19 cellular contexts compared by ENCODE assay signal in genomic region chr15:74032046-74032445, GRCh38. TPM values are rescaled to one million over a fixed set of nuclear protein-coding genes. Genes with fewer than 3 reads are reported as not detected.
"Had no signal": no experiment of that assay in that cellular context is flagged by ENCODE, and none has a peak within 500 bp of the region (broad histone marks: within the 10 kb centered on the region; RNA-seq: fewer than 3 reads in every experiment).

No MANE protein-coding gene starts in this region.

- DNase-seq: amniotic stem cell; dorsolateral prefrontal cortex; foreskin keratinocyte; glutamatergic neuron; hippocampal formation; left cardiac atrium; spleen; stimulated activated CD4-positive, alpha-beta T cell treated with anti-CD3 and anti-CD28 coated beads, Interleukin-4, amount 100 ng/mL, for 4 hours; stimulated activated naive CD4-positive, alpha-beta T cell treated with Interleukin-2 at 50 U/mL for 16 hours; uterus had no signal

- H3K4me1 Mint-ChIP-seq: activated naive CD4-positive, alpha-beta T cell treated with anti-CD3 and anti-CD28 coated beads, Interleukin-2, amount 50 U/mL, for 24 hours had no signal

- H3K27ac ChIP-seq: dorsolateral prefrontal cortex, foreskin keratinocyte, tibial nerve had no signal

- H3K9me3 Mint-ChIP-seq: activated naive CD4-positive, alpha-beta T cell treated with anti-CD3 and anti-CD28 coated beads, Interleukin-2, amount 50 U/mL, for 24 hours; activated T-helper 2 cell treated with anti-CD3 and anti-CD28 coated beads, Interferon-gamma antibody, Interleukin-2, Interleukin-4, amounts not matched to agents 10 μg/mL and 5 μg/mL and 100 μg/mL, durations not matched to agents 14 hours and 24 hours and 36 hours; endodermal cell; natural killer cell treated with Interleukin-12 subunit alpha and Interleukin-12 subunit beta and Interleukin-15 and Interleukin-18, amount 100 ng/mL, for 72 hours; T-helper 2 cell treated with Interferon-gamma antibody and Interleukin-4, amounts not matched to agents 5 μg/mL and 100 μg/mL, for 36 hours had no signal

- H3K4me1 ChIP-seq: foreskin keratinocyte had no signal

- H3K27ac Mint-ChIP-seq: activated T-helper 2 cell treated with anti-CD3 and anti-CD28 coated beads, Interferon-gamma antibody, Interleukin-2, Interleukin-4, amounts not matched to agents 10 μg/mL and 5 μg/mL and 100 μg/mL, durations not matched to agents 14 hours and 24 hours and 36 hours; endodermal cell; natural killer cell treated with Interleukin-12 subunit alpha and Interleukin-12 subunit beta and Interleukin-15 and Interleukin-18, amount 100 ng/mL, for 72 hours; T-helper 2 cell treated with Interferon-gamma antibody and Interleukin-4, amounts not matched to agents 5 μg/mL and 100 μg/mL, for 36 hours had no signal

- H3K9me3 ChIP-seq: spleen, tibial nerve, uterus had no signal

- H3K36me3 Mint-ChIP-seq: natural killer cell treated with Interleukin-12 subunit alpha and Interleukin-12 subunit beta and Interleukin-15 and Interleukin-18, amount 100 ng/mL, for 72 hours had no signal

- H3K4me3 Mint-ChIP-seq: activated naive CD4-positive, alpha-beta T cell treated with anti-CD3 and anti-CD28 coated beads, Interleukin-2, amount 50 U/mL, for 24 hours; endodermal cell; natural killer cell treated with Interleukin-12 subunit alpha and Interleukin-12 subunit beta and Interleukin-15 and Interleukin-18, amount 100 ng/mL, for 72 hours; T-helper 2 cell treated with Interferon-gamma antibody and Interleukin-4, amounts not matched to agents 5 μg/mL and 100 μg/mL, for 36 hours had no signal

- H3K27me3 Mint-ChIP-seq: activated naive CD4-positive, alpha-beta T cell treated with anti-CD3 and anti-CD28 coated beads, Interleukin-2, amount 50 U/mL, for 24 hours; natural killer cell treated with Interleukin-12 subunit alpha and Interleukin-12 subunit beta and Interleukin-15 and Interleukin-18, amount 100 ng/mL, for 72 hours had no signal

- H3K4me3 ChIP-seq: dorsolateral prefrontal cortex, spleen, tibial nerve, uterus had no signal

- ATAC-seq: foreskin keratinocyte; left cardiac atrium; natural killer cell treated with Interleukin-12 subunit alpha and Interleukin-12 subunit beta and Interleukin-15 and Interleukin-18, amount 100 ng/mL, for 72 hours had no signal

- H3K36me3 ChIP-seq: uterus had no signal

- H3K27me3 ChIP-seq: dorsolateral prefrontal cortex, foreskin keratinocyte, spleen, tibial nerve, uterus had no signal

RNA-seq across cellular contexts. Expression of gene GOLGA6A, which starts 50.3 kb away (rescaled TPM):
- total RNA-seq: activated T-helper 2 cell treated with anti-CD3 and anti-CD28 coated beads, Interferon-gamma antibody, Interleukin-2, Interleukin-4, amounts not matched to agents 10 μg/mL and 5 μg/mL and 100 μg/mL, durations not matched to agents 14 hours and 24 hours and 36 hours; epithelial cell of proximal tubule; foreskin keratinocyte; left cardiac atrium; mesenteric fat pad; natural killer cell treated with Interleukin-12 subunit alpha and Interleukin-12 subunit beta and Interleukin-15 and Interleukin-18, amount 100 ng/mL, for 72 hours had no signal
- polyA plus RNA-seq: fibroblast of lung, foreskin keratinocyte had no signal
